Comparison of ENCODE assay signal across 7 cellular contexts in the genomic region with DNA sequence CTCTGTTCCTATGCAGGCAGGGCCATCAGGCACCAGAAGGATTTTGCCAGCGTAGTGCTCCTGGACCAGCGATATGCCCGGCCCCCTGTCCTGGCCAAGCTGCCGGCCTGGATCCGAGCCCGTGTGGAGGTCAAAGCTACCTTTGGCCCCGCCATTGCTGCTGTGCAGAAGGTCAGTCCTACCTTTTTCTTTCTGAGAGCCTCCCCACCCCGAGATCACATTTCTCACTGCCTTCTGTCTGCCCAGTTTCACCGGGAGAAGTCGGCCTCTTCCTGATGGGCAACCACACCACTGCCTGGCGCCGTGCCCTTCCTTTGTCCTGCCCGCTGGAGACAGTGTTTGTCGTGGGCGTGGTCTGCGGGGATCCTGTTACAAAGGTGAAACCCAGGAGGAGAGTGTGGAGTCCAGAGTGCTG. TPM values are rescaled to one million over a fixed set of nuclear protein-coding genes. Genes with fewer than 3 reads are reported as not detected.
DNase-seq lines count a peak whose midpoint lies in the region; ATAC-seq, FAIRE-seq and TF ChIP-seq lines count a peak whose summit lies in the region.
"Not testable (repeated sequence)": the region's sequence is repeated elsewhere in the genome, so short reads cannot be mapped to it uniquely, and the experiment has no call there.

No MANE protein-coding gene starts in this region.

- not testable (repeated sequence) for BruUV-seq in PC-3 (replicated peaks; lab: Mats Ljungman, UMichigan); HepG2 (replicated peaks; lab: Mats Ljungman, UMichigan)

- not testable (repeated sequence) for H3K79me2 ChIP-seq in PC-3 (ENCODE audit: low read length); HepG2 (ENCODE audit: insufficient read depth, low read length)

- H3F3A ChIP-seq in PC-3 (ENCODE audit: low read length, unreplicated experiment), result not testable (repeated sequence)

- CTCF ChIA-PET in PC-3 (lab: Charles Lee); HepG2 (lab: Yijun Ruan, JAX; ENCODE audit: low intra/inter-chr PET ratio, low total read pairs): not testable (repeated sequence)

- H3K4me3 ChIP-seq in PC-3 (ENCODE audit: low read length), result not testable (repeated sequence)
- H3K4me3 ChIP-seq in HepG2 (replicated peaks in 1 of 3; ENCODE audit: insufficient read depth in 1 of 3, low read depth in 2 of 3, low read length in 3 of 3), result peak overlapping the region in 1 of 3 experiments; percentile 40; a peak in 1 of 6 replicates

- H3K4me2 ChIP-seq in PC-3 (ENCODE audit: low read length) (peak overlapping the region; percentile 57), HepG2 (ENCODE audit: low read depth, low read length) (peak overlapping the region; percentile 47)

- TF ChIP-seq POLR2A in HepG2 (IDR thresholded peaks at IDR 0.05; ENCODE audit: insufficient read depth in 1 of 2, low read depth in 2 of 2, low read length in 2 of 2), result not testable (repeated sequence)

- peak overlapping the region; percentile 40; the same call in 1 of the 2 replicates for H3K9ac ChIP-seq in PC-3 (ENCODE audit: low read length)
- H3K9ac ChIP-seq in HepG2 (ENCODE audit: insufficient read depth, low read depth, low read length), result not testable (repeated sequence)

- H2AFZ ChIP-seq in PC-3 (ENCODE audit: low read length); HepG2 (ENCODE audit: low read length): not testable (repeated sequence)

- not testable (repeated sequence) for TF ChIP-seq RAD21 in HepG2 (CRISPR knock-in tag; IDR thresholded peaks at IDR 0.05)

- not testable (repeated sequence) for H3K27me3 ChIP-seq in PC-3 (ENCODE audit: low read length); HepG2 (ENCODE audit: control insufficient read depth in 1 of 2, insufficient read depth in 2 of 2, low read length in 2 of 2)

- not testable (repeated sequence) for TF ChIP-seq EP300 in HepG2 (IDR thresholded peaks at IDR 0.05; ENCODE audit: low read depth in 2 of 2, low read length in 2 of 2); HepG2 (CRISPR knock-in tag; IDR thresholded peaks at IDR 0.05; ENCODE audit: borderline replicate concordance)

- peak; percentile 72 for FAIRE-seq in HepG2 (lab: Jason Lieb, UNC)

- intact Hi-C loops in PC-3 (cut with micrococcal nuclease); HepG2 (cut with micrococcal nuclease; ENCODE audit: unreplicated experiment); posterior vena cava (cut with DNase I): not testable (repeated sequence)

- H3K36me3 ChIP-seq in PC-3 (ENCODE audit: low read depth, low read length); HepG2 (replicated peaks in 1 of 2; ENCODE audit: control insufficient read depth in 1 of 2, insufficient read depth in 2 of 2, low read length in 2 of 2): not testable (repeated sequence)

- not testable (repeated sequence) for H4K20me1 ChIP-seq in PC-3 (ENCODE audit: low read length); HepG2 (ENCODE audit: insufficient read depth, low read length)

- DNase-seq in DMS79 (lab: John Stamatoyannopoulos, UW) (peak; percentile 76), NCI-H1092 treated with DMSO at 0.1 percent for 48 hours (lab: John Stamatoyannopoulos, UW) (peak; percentile 91), NCI-H2171 (lab: John Stamatoyannopoulos, UW) (peak; percentile 31), PC-3 (peak; percentile 89), dermis blood vessel endothelial cell (peak; percentile 50), HepG2 (ENCODE audit: low spot score) (peak; percentile 82), posterior vena cava (ENCODE audit: low spot score) (peak; percentile 77)

- WGBS in HepG2 (ENCODE audit: low lambda C conversion rate), result 7% methylated on average over 14 of the region's 16 CpGs

- H3K9me2 ChIP-seq in PC-3 (replicated peaks; ENCODE audit: low read length), result not testable (repeated sequence)

- TF ChIP-seq CTCF in PC-3 (conservative IDR thresholded peaks at IDR 0.05; ENCODE audit: low read depth, low read length); HepG2 (CRISPR knock-in tag; IDR thresholded peaks at IDR 0.05): not testable (repeated sequence)

- H3K27ac ChIP-seq in PC-3 (ENCODE audit: low read length), result peak overlapping the region; percentile 81
- peak overlapping the region; percentile 56 for H3K27ac ChIP-seq in HepG2 (ENCODE audit: extremely low read length, insufficient read depth, low read length)

- peaks cover 15% of the 10 kb centered on the region; the same call in 1 of the 2 replicates for H3K4me1 ChIP-seq in PC-3 (ENCODE audit: insufficient read depth, low read length)
- H3K4me1 ChIP-seq in HepG2 (ENCODE audit: insufficient read depth, low read length), result peaks cover 15% of the 10 kb centered on the region

- in situ Hi-C loops in HepG2 (cut with HindIII; ENCODE audit: extremely low pct_ligation_motif_present, low pct_unique_long_range_greater_than_20kb), result not testable (repeated sequence)

- ATAC-seq in PC-3 (peak; percentile 91), HepG2 (peak; percentile 94)

- POLR2A ChIA-PET in PC-3 (lab: Charles Lee; ENCODE audit: unreplicated experiment); HepG2 (lab: Yijun Ruan, JAX): not testable (repeated sequence)

- not testable (repeated sequence) for H3K9me3 ChIP-seq in PC-3 (ENCODE audit: low read length); HepG2 (ENCODE audit: low read length)

TF ChIP-seq in HepG2, 621 proteins besides CTCF, POLR2A, EP300 and RAD21 (continues in another document):
- TF ChIP-seq RXRB (CRISPR knock-in tag; IDR thresholded peaks at IDR 0.05; ENCODE audit: borderline replicate concordance), result 0 out of 2 replicates have a peak, but pooled peaks have one; percentile 12
- TF ChIP-seq GATAD2A (CRISPR knock-in tag; IDR thresholded peaks at IDR 0.05), result peak; percentile 37; the same call in 1 of the 2 replicates
- 0 out of 2 replicates have a peak, but pooled peaks have one; percentile 17 for TF ChIP-seq CBFB (CRISPR knock-in tag; IDR thresholded peaks at IDR 0.05)
- peak; percentile 48; the same call in 1 of the 2 replicates for TF ChIP-seq SAP130 (CRISPR knock-in tag; IDR thresholded peaks at IDR 0.05; ENCODE audit: low read depth)
- TF ChIP-seq, protein P1, sequence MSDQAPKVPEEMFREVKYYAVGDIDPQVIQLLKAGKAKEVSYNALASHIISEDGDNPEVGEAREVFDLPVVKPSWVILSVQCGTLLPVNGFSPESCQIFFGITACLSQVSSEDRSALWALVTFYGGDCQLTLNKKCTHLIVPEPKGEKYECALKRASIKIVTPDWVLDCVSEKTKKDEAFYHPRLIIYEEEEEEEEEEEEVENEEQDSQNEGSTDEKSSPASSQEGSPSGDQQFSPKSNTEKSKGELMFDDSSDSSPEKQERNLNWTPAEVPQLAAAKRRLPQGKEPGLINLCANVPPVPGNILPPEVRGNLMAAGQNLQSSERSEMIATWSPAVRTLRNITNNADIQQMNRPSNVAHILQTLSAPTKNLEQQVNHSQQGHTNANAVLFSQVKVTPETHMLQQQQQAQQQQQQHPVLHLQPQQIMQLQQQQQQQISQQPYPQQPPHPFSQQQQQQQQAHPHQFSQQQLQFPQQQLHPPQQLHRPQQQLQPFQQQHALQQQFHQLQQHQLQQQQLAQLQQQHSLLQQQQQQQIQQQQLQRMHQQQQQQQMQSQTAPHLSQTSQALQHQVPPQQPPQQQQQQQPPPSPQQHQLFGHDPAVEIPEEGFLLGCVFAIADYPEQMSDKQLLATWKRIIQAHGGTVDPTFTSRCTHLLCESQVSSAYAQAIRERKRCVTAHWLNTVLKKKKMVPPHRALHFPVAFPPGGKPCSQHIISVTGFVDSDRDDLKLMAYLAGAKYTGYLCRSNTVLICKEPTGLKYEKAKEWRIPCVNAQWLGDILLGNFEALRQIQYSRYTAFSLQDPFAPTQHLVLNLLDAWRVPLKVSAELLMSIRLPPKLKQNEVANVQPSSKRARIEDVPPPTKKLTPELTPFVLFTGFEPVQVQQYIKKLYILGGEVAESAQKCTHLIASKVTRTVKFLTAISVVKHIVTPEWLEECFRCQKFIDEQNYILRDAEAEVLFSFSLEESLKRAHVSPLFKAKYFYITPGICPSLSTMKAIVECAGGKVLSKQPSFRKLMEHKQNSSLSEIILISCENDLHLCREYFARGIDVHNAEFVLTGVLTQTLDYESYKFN (CRISPR knock-in tag; conservative IDR thresholded peaks at IDR 0.05), result peak; percentile 57

RNA-seq across cellular contexts. Expression of a gene that starts 29.9 kb away (rescaled TPM):
- total RNA-seq in PC-3 (2014; rRNA removed) (53.8 and 72.2 TPM in 2 replicates), dermis blood vessel endothelial cell (19.7 and 27.8 TPM in 2 replicates), HepG2 (2016; rRNA removed; fragmentation: Illumina TruSeq; extraction: Trizol) (17.1 and 40.8 TPM in 2 replicates), posterior vena cava (10 to 100 TPM in 1 of 2 donors, 1 to 10 TPM in 1; 9.3 to 16.4 TPM)
- 28.6 and 29.4 TPM in 2 replicates for total RNA-seq in HepG2 (2016; cell fraction: cytosol; rRNA removed; fragmentation: Illumina TruSeq; extraction: Trizol; ENCODE audit: low read depth)
- 16.0 and 40.8 TPM in 2 replicates for total RNA-seq in HepG2 (2016; cell fraction: insoluble cytoplasmic fraction; rRNA removed; fragmentation: Illumina TruSeq; extraction: Trizol)
- total RNA-seq in HepG2 (2016; cell fraction: membrane; rRNA removed; fragmentation: Illumina TruSeq; extraction: Trizol), result 14.9 and 18.5 TPM in 2 replicates
- total RNA-seq in HepG2 (2016; cell fraction: nucleus; rRNA removed; fragmentation: Illumina TruSeq; extraction: Trizol), result 76.9 and 82.6 TPM in 2 replicates
- polyA plus RNA-seq in HepG2 (2011; rRNA removed), result 23.9 and 24.2 TPM in 2 replicates
- 5.5 and 6.3 TPM in 2 replicates for polyA plus RNA-seq in HepG2 (2011; cell fraction: cytosol; rRNA removed)
- polyA plus RNA-seq in HepG2 (2011; cell fraction: nucleus; rRNA removed), result 172 and 221 TPM in 2 replicates
- polyA plus RNA-seq in HepG2 (2012), result 22.4 and 23.6 TPM in 2 replicates
- polyA plus RNA-seq in HepG2 (2016; cell fraction: cytosol; fragmentation: Illumina TruSeq; extraction: Trizol; ENCODE audit: low read depth), result 2.2 TPM in 2 replicates
- 8.7 and 11.8 TPM in 2 replicates for polyA plus RNA-seq in HepG2 (2016; cell fraction: insoluble cytoplasmic fraction; fragmentation: Illumina TruSeq; extraction: Trizol; ENCODE audit: low read depth)
- polyA plus RNA-seq in HepG2 (2016; cell fraction: membrane; fragmentation: Illumina TruSeq; extraction: Trizol; ENCODE audit: low read depth), result 2.6 and 3.4 TPM in 2 replicates
- polyA plus RNA-seq in HepG2 (2016; cell fraction: nucleus; fragmentation: Illumina TruSeq; extraction: Trizol; ENCODE audit: insufficient read depth, low read depth), result 133 and 148 TPM in 2 replicates
- polyA minus RNA-seq in HepG2 (2011; rRNA and poly(A)+ RNA removed; ENCODE audit: low replicate concordance), result 27.7 and 88.8 TPM in 2 replicates
- 6.9 and 7.2 TPM in 2 replicates for polyA minus RNA-seq in HepG2 (2011; cell fraction: cytosol; rRNA and poly(A)+ RNA removed)
- 83.3 and 93.6 TPM in 2 replicates for polyA minus RNA-seq in HepG2 (2011; cell fraction: nucleus; rRNA and poly(A)+ RNA removed)

Comparison
In these comparisons a context has a peak if more than half of its experiments do, and no peak if none do; other contexts are left out.
1. DNase-seq: peak in every context shown above with its lines; median percentile 91 in NCI-H1092 treated with DMSO at 0.1 percent for 48 hours; 89 in PC-3; 82 in HepG2; 77 in posterior vena cava; 76 in DMS79; 50 in dermis blood vessel endothelial cell; 31 in NCI-H2171.